ENCODE assay signal across 15 cellular contexts in the genomic region with DNA sequence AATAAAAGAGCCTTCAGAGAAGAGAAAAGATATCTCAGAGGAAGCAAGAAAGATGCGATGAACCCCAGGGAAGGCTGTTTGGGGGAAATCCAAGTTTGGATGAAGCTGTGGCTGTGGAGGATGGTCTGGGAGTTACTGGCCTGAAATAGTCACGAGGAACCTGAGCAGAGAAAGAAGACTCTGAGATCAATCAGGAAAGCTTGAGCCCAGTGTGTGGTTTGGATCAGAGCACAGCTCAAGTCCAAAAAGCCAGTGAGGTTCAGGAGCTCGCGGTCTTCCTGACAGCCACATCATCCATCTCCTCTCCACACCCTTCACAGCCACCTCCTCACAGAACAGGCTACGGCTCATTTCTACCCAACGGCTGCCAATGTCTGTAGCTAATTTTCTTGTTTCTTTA.
"Had no signal": no experiment of that assay in that cellular context is flagged by ENCODE, and none has a peak within 500 bp of the region (broad histone marks: within the 10 kb centered on the region; RNA-seq: fewer than 3 reads in every experiment).

No MANE protein-coding gene starts in this region.

- ATAC-seq: stimulated activated naive CD8-positive, alpha-beta T cell treated with anti-CD3 and anti-CD28 coated beads, Interleukin-15, Interleukin-2, amounts not matched to agents 100 U/mL and 50 U/mL, for 24 hours; upper lobe of right lung had no signal

- H3K27ac Mint-ChIP-seq: activated naive CD8-positive, alpha-beta T cell had no signal

- H3K27ac ChIP-seq: epithelial cell of prostate, ovary, upper lobe of right lung had no signal

- H3K4me1 ChIP-seq: testis, upper lobe of right lung had no signal

- H3K9me3 ChIP-seq: ovary, testis, upper lobe of right lung had no signal

- H3K4me3 Mint-ChIP-seq: activated naive CD8-positive, alpha-beta T cell had no signal

- H3K27me3 ChIP-seq: ovary, testis, upper lobe of right lung had no signal

- DNase-seq: activated CD4-positive, alpha-beta T cell treated with anti-CD3 and anti-CD28 coated beads, Interleukin-2, amount 50 U/mL, for 1 hour; activated CD8-positive, alpha-beta memory T cell treated with anti-CD3 and anti-CD28 coated beads for 24 hours; activated gamma-delta T cell treated with Interleukin-2 at 50 U/mL for 16 hours; anterior cingulate cortex; dermis blood vessel endothelial cell; hippocampal formation; kidney; ovary; stimulated activated CD4-positive, alpha-beta T cell treated with anti-CD3 and anti-CD28 coated beads, Interleukin-15, amount 100 ng/mL, for 24 hours; stimulated activated CD4-positive, alpha-beta T cell treated with anti-CD3 and anti-CD28 coated beads, Interleukin-4, amount 100 ng/mL, for 24 hours; stimulated activated naive CD8-positive, alpha-beta T cell treated with anti-CD3 and anti-CD28 coated beads, Interleukin-15, Interleukin-2, amounts not matched to agents 100 U/mL and 50 U/mL, for 24 hours; testis; upper lobe of right lung had no signal

- H3K36me3 Mint-ChIP-seq: activated naive CD8-positive, alpha-beta T cell had no signal

- H3K4me3 ChIP-seq: ovary, testis, upper lobe of right lung had no signal

- H3K27me3 Mint-ChIP-seq: activated naive CD8-positive, alpha-beta T cell had no signal

- H3K36me3 ChIP-seq: ovary, upper lobe of right lung had no signal
